1 cellular context compared by ENCODE assay signal in the genomic region with DNA sequence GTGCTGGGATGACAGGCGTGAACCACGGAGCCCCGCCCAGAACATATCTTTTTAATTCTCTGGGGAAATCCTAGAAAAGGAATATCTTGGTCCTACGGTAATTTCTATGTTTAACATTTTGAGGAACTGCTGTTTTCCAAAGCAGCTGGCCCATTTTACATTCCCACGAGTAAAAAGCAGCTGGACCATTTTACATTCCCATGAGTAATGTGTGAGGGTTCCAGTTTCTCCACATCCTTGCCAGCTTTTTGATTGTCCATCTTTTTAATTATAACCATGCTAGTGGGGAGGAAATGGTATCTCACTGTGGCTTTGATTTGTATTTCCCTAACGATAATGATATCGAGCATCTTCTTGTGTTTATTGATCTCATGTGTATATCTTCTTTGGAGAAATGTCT.
A peak's percentile ranks its signal among the peaks of the same experiment; 100 is the strongest.
TF ChIP-seq lines count a peak whose summit lies in the region.

No MANE protein-coding gene starts in this region.

TF ChIP-seq in HEK293, 187 proteins besides CTCF, POLR2A, EP300 and RAD21 (continued from another document):
- TF ChIP-seq SETDB1 (IDR thresholded peaks at IDR 0.05; ENCODE audit: insufficient read length, low read length) (peak; percentile 28), ZSCAN5A (tag by site-specific recombination; IDR thresholded peaks at IDR 0.05) (no peak)
